In genomic region chr6:75579951-75580350, GRCh38 we compare ENCODE assay signal across 11 cellular contexts. TPM values are rescaled to one million over a fixed set of nuclear protein-coding genes. Genes with fewer than 3 reads are reported as not detected.
DNase-seq lines count a peak whose midpoint lies in the region; ATAC-seq and TF ChIP-seq lines count a peak whose summit lies in the region.
"Had no signal": no experiment of that assay in that cellular context is flagged by ENCODE, and none has a peak within 500 bp of the region (broad histone marks: within the 10 kb centered on the region; RNA-seq: fewer than 3 reads in every experiment).

No MANE protein-coding gene starts in this region.

- H3K4me3 ChIP-seq in gastrocnemius medialis (no peak overlapping the region), SJCRH30 (no peak overlapping the region)

- H3K27me3 ChIP-seq in gastrocnemius medialis (no peaks in the 10 kb centered on the region), SJCRH30 (peaks cover 4% of the 10 kb centered on the region; the same call in 1 of the 2 replicates)

- no peak for TF ChIP-seq CTCF in gastrocnemius medialis (IDR thresholded peaks at IDR 0.05 in 4 of 5, conservative IDR thresholded peaks at IDR 0.05 in 1 of 5)

- ATAC-seq in GM18867 (IDR thresholded peaks at IDR 0.05; ENCODE audit: unreplicated experiment) = peak; percentile 94
- ATAC-seq in GM21825 (IDR thresholded peaks at IDR 0.05; ENCODE audit: unreplicated experiment) = peak; percentile 65
- peak; percentile 94 for ATAC-seq in HG03520 (IDR thresholded peaks at IDR 0.05; ENCODE audit: unreplicated experiment)
- ATAC-seq in gastrocnemius medialis = no peak

- peak; percentile 26 for DNase-seq in A172 (ENCODE audit: low spot score)
- no peak for DNase-seq in gastrocnemius medialis
- no peak for DNase-seq in SJCRH30
- no peak for DNase-seq in SKM-1 (lab: John Stamatoyannopoulos, UW; ENCODE audit: unreplicated experiment)
- no peak for DNase-seq in stimulated activated CD4-positive, alpha-beta T cell treated with anti-CD3 and anti-CD28 coated beads, Interleukin-15, amount 100 ng/mL, for 24 hours
- DNase-seq: activated naive CD4-positive, alpha-beta T cell treated with anti-CD3 and anti-CD28 coated beads, Interleukin-2, amount 50 U/mL, for 16 hours; NCI-H1048 had no signal

- H3K9me3 ChIP-seq in gastrocnemius medialis (no peaks in the 10 kb centered on the region), SJCRH30 (replicated peaks) (0 out of 2 replicates have a peak, but pooled peaks cover 3% of the 10 kb centered on the region)

- H3K27ac ChIP-seq in gastrocnemius medialis (no peak overlapping the region), SJCRH30 (no peak overlapping the region)
- H3K27ac ChIP-seq: VCaP had no signal

- no peaks in the 10 kb centered on the region for H3K4me1 ChIP-seq in gastrocnemius medialis
- H3K4me1 ChIP-seq in SJCRH30 = no peaks in the 10 kb centered on the region

- TF ChIP-seq POLR2A in gastrocnemius medialis (IDR thresholded peaks at IDR 0.05) = no peak

- in situ Hi-C loops in gastrocnemius medialis (cut with MboI; ENCODE audit: low sequenced_read_pairs in 4 of 4) = no loop called here

- intact Hi-C loops in gastrocnemius medialis (cut with DNase I; ENCODE audit: low total_unique reads) = no loop called here

- no peaks in the 10 kb centered on the region for H3K36me3 ChIP-seq in gastrocnemius medialis
- no peaks in the 10 kb centered on the region for H3K36me3 ChIP-seq in SJCRH30

RNA-seq across cellular contexts. Expression of gene SENP6, which starts 21.7 kb away (rescaled TPM):
- 52.8 and 63.1 TPM in 2 replicates for total RNA-seq in A172 (2014; rRNA removed; shearing (Covaris generic))
- 10 to 100 TPM; 50.3 to 67.9 (median 57.6) TPM for total RNA-seq in gastrocnemius medialis
- 65.8 and 78.1 TPM in 2 replicates for total RNA-seq in SJCRH30 (2014; rRNA removed; shearing (Covaris generic))

Comparison
In these comparisons a context has a peak if more than half of its experiments do, and no peak if none do; other contexts are left out.
1. ATAC-seq: peak in GM18867 (single experiment), GM21825 (single experiment) and HG03520 (single experiment); none in gastrocnemius medialis (0 of 2).